Comparison of ENCODE assay signal across 9 cellular contexts in genomic region chr16:88063201-88063773, GRCh38.
A peak's percentile ranks its signal among the peaks of the same experiment; 100 is the strongest.
DNase-seq lines count a peak whose midpoint lies in the region; ATAC-seq, FAIRE-seq and TF ChIP-seq lines count a peak whose summit lies in the region.
"Had no signal": no experiment of that assay in that cellular context is flagged by ENCODE, and none has a peak within 500 bp of the region (broad histone marks: within the 10 kb centered on the region; RNA-seq: fewer than 3 reads in every experiment).

No MANE protein-coding gene starts in this region.

- TF ChIP-seq POLR2A in tibial nerve (IDR thresholded peaks at IDR 0.05) = no peak

- H3K4me2 ChIP-seq in mesenchymal stem cell (ENCODE audit: low read length, poor library complexity, severe bottlenecking) = no peak overlapping the region

- peaks cover 35% of the 10 kb centered on the region for H3K79me1 ChIP-seq in mesenchymal stem cell (replicated peaks; ENCODE audit: low read length, poor library complexity, severe bottlenecking)

- H3K27me3 ChIP-seq in mesenchymal stem cell (ENCODE audit: control insufficient read depth in 1 of 2, insufficient read depth in 1 of 2, low read length in 2 of 2) (no peaks in the 10 kb centered on the region), tibial nerve (no peaks in the 10 kb centered on the region)

- no peaks in the 10 kb centered on the region for H3K9me3 Mint-ChIP-seq in activated T-cell treated with anti-CD3 and anti-CD28 coated beads, Interleukin-2, amount 50 U/mL, for 72 hours
- H3K9me3 Mint-ChIP-seq: activated naive CD8-positive, alpha-beta T cell treated with anti-CD3 and anti-CD28 coated beads, Interleukin-2, amount 10 ng/mL, durations not matched to agents 7 days and 5 days; stimulated activated naive CD8-positive, alpha-beta T cell treated with anti-CD3 and anti-CD28 coated beads, Interleukin-15, Interleukin-2, amounts not matched to agents 100 ng/mL and 50 ng/mL, for 24 hours had no signal

- H2BK15ac ChIP-seq in mesenchymal stem cell (ENCODE audit: low read depth, poor library complexity, severe bottlenecking) = no peak overlapping the region

- H3K4ac ChIP-seq in mesenchymal stem cell (ENCODE audit: low read depth in 1 of 2, low read length in 2 of 2) = no peak overlapping the region

- no peak overlapping the region for H3K27ac Mint-ChIP-seq in activated T-cell treated with anti-CD3 and anti-CD28 coated beads, Interleukin-2, amount 50 U/mL, for 72 hours
- H3K27ac Mint-ChIP-seq: activated naive CD8-positive, alpha-beta T cell treated with anti-CD3 and anti-CD28 coated beads, Interleukin-2, amount 10 ng/mL, durations not matched to agents 7 days and 5 days; stimulated activated naive CD8-positive, alpha-beta T cell treated with anti-CD3 and anti-CD28 coated beads, Interleukin-15, Interleukin-2, amounts not matched to agents 100 ng/mL and 50 ng/mL, for 24 hours had no signal

- H3K9me3 ChIP-seq in mesenchymal stem cell (ENCODE audit: control insufficient read depth, low read length) (no peaks in the 10 kb centered on the region), tibial nerve (no peaks in the 10 kb centered on the region)

- H3K4me3 Mint-ChIP-seq in activated T-cell treated with anti-CD3 and anti-CD28 coated beads, Interleukin-2, amount 50 U/mL, for 72 hours = no peak overlapping the region
- H3K4me3 Mint-ChIP-seq: activated naive CD8-positive, alpha-beta T cell treated with anti-CD3 and anti-CD28 coated beads, Interleukin-2, amount 10 ng/mL, durations not matched to agents 7 days and 5 days; stimulated activated naive CD8-positive, alpha-beta T cell treated with anti-CD3 and anti-CD28 coated beads, Interleukin-15, Interleukin-2, amounts not matched to agents 100 ng/mL and 50 ng/mL, for 24 hours had no signal

- WGBS in mesenchymal stem cell = 96% methylated on average over 13 of the region's 16 CpGs
- WGBS in tibial nerve, 2 donors = 41 to 44% methylated on average over 16 of the region's 16 CpGs

- peak overlapping the region; percentile 37 for H2AK5ac ChIP-seq in mesenchymal stem cell (ENCODE audit: low read length, severe bottlenecking)

- H3K27ac ChIP-seq in mesenchymal stem cell (ENCODE audit: low read length, poor library complexity, severe bottlenecking) (peak overlapping the region; percentile 78), tibial nerve (peak overlapping the region in 2 of 4 donors; percentile 20 to 28)

- H3K27me3 Mint-ChIP-seq in activated T-cell treated with anti-CD3 and anti-CD28 coated beads, Interleukin-2, amount 50 U/mL, for 72 hours (ENCODE audit: low read depth) = no peaks in the 10 kb centered on the region
- H3K27me3 Mint-ChIP-seq: activated naive CD8-positive, alpha-beta T cell treated with anti-CD3 and anti-CD28 coated beads, Interleukin-2, amount 10 ng/mL, durations not matched to agents 7 days and 5 days; stimulated activated naive CD8-positive, alpha-beta T cell treated with anti-CD3 and anti-CD28 coated beads, Interleukin-15, Interleukin-2, amounts not matched to agents 100 ng/mL and 50 ng/mL, for 24 hours had no signal

- H2BK12ac ChIP-seq in mesenchymal stem cell (ENCODE audit: low read length in 2 of 2) = peak overlapping the region in 1 of 2 experiments; percentile 7

- DNase-seq in HTR-8/SVneo (ENCODE audit: insufficient read length, low spot score) (no peak), mesenchymal stem cell (peak; percentile 9), tibial nerve (ENCODE audit: low spot score in 2 of 2) (peak; percentile 36 to 38), omental fat pad (ENCODE audit: low spot score) (no peak)
- no peak for DNase-seq in activated T-cell treated with anti-CD3 and anti-CD28 coated beads, Interleukin-2, amount 50 U/mL, for 72 hours
- DNase-seq in NK-92 treated with Interleukin-12 subunit alpha and Interleukin-12 subunit beta, amount 100 ng/mL, for 24 hours (lab: John Stamatoyannopoulos, UW) = no peak
- DNase-seq: activated naive CD8-positive, alpha-beta T cell treated with anti-CD3 and anti-CD28 coated beads, Interleukin-2, amount 10 ng/mL, durations not matched to agents 7 days and 5 days had no signal

- H3K4me3 ChIP-seq in mesenchymal stem cell (ENCODE audit: insufficient read depth in 1 of 2, low read depth in 1 of 2, low read length in 2 of 2) (peak overlapping the region in 1 of 2 experiments; percentile 52), tibial nerve (no peak overlapping the region)

- H3K14ac ChIP-seq in mesenchymal stem cell (ENCODE audit: low read length in 2 of 2) = no peak overlapping the region

- peak overlapping the region; percentile 40 for H4K91ac ChIP-seq in mesenchymal stem cell (ENCODE audit: low read length)

- ATAC-seq in activated T-cell treated with anti-CD3 and anti-CD28 coated beads, Interleukin-2, amount 50 U/mL, for 72 hours (replicated peaks in 1 of 2) = no peak
- ATAC-seq in omental fat pad (ENCODE audit: low FRiP score) = no peak

- H2AFZ ChIP-seq in mesenchymal stem cell (ENCODE audit: low read depth, low read length) = no peak overlapping the region

- H2BK5ac ChIP-seq in mesenchymal stem cell (ENCODE audit: low read depth, low read length, poor library complexity, severe bottlenecking) = no peak overlapping the region

- TF ChIP-seq CTCF in tibial nerve (IDR thresholded peaks at IDR 0.05) = peak in 3 of 5 experiments; percentile 15 to 37 (median 24)
- no peak for TF ChIP-seq CTCF in omental fat pad (IDR thresholded peaks at IDR 0.05)

- peak overlapping the region; percentile 72 for H3K9ac ChIP-seq in mesenchymal stem cell (ENCODE audit: low read length)

- peak; percentile 60 for FAIRE-seq in HTR-8/SVneo (lab: Jason Lieb, UNC)
- peak; percentile 93 for FAIRE-seq in endometrium (lab: Jason Lieb, UNC)

- no peaks in the 10 kb centered on the region for H3K4me1 Mint-ChIP-seq in activated T-cell treated with anti-CD3 and anti-CD28 coated beads, Interleukin-2, amount 50 U/mL, for 72 hours (ENCODE audit: low read depth)
- H3K4me1 Mint-ChIP-seq: activated naive CD8-positive, alpha-beta T cell treated with anti-CD3 and anti-CD28 coated beads, Interleukin-2, amount 10 ng/mL, durations not matched to agents 7 days and 5 days had no signal

- H3K18ac ChIP-seq in mesenchymal stem cell (ENCODE audit: low read depth in 1 of 2, low read length in 2 of 2) = peak overlapping the region; percentile 28 to 64

- no peak overlapping the region for H2BK120ac ChIP-seq in mesenchymal stem cell (ENCODE audit: low read depth, low read length)

- no peaks in the 10 kb centered on the region for H3K36me3 Mint-ChIP-seq in activated T-cell treated with anti-CD3 and anti-CD28 coated beads, Interleukin-2, amount 50 U/mL, for 72 hours (ENCODE audit: insufficient read depth in 2 of 2)
- H3K36me3 Mint-ChIP-seq: activated naive CD8-positive, alpha-beta T cell treated with anti-CD3 and anti-CD28 coated beads, Interleukin-2, amount 10 ng/mL, durations not matched to agents 7 days and 5 days had no signal

- H3K36me3 ChIP-seq in mesenchymal stem cell (ENCODE audit: control insufficient read depth in 1 of 2, insufficient read depth in 2 of 2, low read depth in 1 of 2, low read length in 2 of 2) (peaks cover 11 to 54% of the 10 kb centered on the region in 2 experiments), tibial nerve (peaks cover 0 to 57% (median 0%) of the 10 kb centered on the region in 3 donors)

- TF ChIP-seq EP300 in tibial nerve (IDR thresholded peaks at IDR 0.05) = peak in 1 of 2 donors; percentile 20

- H3K23ac ChIP-seq in mesenchymal stem cell (ENCODE audit: low read length in 2 of 2) = no peak overlapping the region

- H3K4me1 ChIP-seq in mesenchymal stem cell (ENCODE audit: control insufficient read depth, insufficient read depth, low read depth, low read length) (peaks cover 28% of the 10 kb centered on the region), tibial nerve (peaks cover 0 to 28% (median 9%) of the 10 kb centered on the region in 4 donors)

- no peak overlapping the region for H4K8ac ChIP-seq in mesenchymal stem cell (ENCODE audit: low read length)

Comparison
In these comparisons a context has a peak if more than half of its experiments do, and no peak if none do; other contexts are left out.
1. DNase-seq: peak in mesenchymal stem cell (single experiment) and tibial nerve (2 of 2); none in HTR-8/SVneo (single experiment), activated T-cell treated with anti-CD3 and anti-CD28 coated beads, Interleukin-2, amount 50 U/mL, for 72 hours (0 of 2), NK-92 treated with Interleukin-12 subunit alpha and Interleukin-12 subunit beta, amount 100 ng/mL, for 24 hours (single experiment) and omental fat pad (single experiment).
2. CTCF ChIP-seq: peak in tibial nerve (3 of 5); none in omental fat pad (0 of 3).